1 cellular context compared by ENCODE assay signal in the genomic region with DNA sequence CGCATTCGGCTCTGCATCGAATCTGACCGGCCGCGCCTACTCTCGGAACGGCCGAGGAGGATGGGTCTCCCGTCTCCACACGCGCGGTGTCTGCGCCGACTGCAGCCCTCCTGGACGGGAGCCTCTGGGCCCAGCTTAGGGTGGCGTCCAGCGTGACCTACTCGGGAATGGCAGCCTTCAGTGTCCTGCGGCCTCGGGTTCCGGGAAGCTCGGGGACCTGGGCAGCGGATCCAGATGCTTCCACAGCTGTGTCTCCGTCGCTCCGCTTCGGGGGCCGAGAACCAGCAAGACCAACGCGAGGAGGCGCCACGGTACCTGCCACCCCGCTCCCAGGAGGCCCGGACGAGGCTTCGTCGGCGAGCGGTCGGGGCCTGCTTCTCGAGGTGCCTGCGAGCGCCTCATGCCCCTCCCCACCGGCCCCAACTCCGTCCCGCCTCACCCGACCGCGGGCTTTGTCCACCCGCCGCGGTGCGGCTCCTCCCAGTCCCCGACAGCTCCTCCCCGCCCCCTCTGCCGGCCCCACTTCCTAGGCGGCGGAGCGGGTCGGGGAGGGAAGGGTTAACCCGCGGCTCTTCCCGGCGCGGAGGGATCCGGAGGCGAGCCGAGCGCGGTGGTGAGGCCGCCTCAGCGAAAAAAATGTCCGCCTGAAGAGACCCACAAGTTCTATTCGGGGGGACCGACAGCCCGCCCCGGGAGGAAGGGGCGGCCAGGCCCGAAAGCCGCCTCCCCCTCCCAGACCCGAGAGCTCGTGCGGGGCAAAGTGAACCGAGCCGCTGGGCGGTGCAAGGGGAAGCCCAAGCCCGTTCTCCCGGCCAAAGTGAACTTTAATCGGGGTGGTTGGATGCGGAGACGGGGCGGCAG.
TF ChIP-seq lines count a peak whose summit lies in the region.

A gene (plus strand): TSS at position 599 of the 861 bp plus-strand sequence. CDS start 1,270 bp downstream, outside the sequence.

TF ChIP-seq in HepG2, 621 proteins besides CTCF, POLR2A, EP300 and RAD21 (continued from another document and continues in another):
- TF ChIP-seq NFRKB (IDR thresholded peaks at IDR 0.05) (peak; percentile 56; the same call in 1 of the 2 replicates), POLR2G (IDR thresholded peaks at IDR 0.05; ENCODE audit: low read depth, low read length) (peak; percentile 86), CBX2 (IDR thresholded peaks at IDR 0.05; ENCODE audit: low read depth, low read length) (no peak), CBX2 (CRISPR knock-in tag; IDR thresholded peaks at IDR 0.05; ENCODE audit: low read depth) (no peak), ZNF878 (CRISPR knock-in tag; IDR thresholded peaks at IDR 0.05) (no peak; the same call in 1 of the 2 replicates), IKZF1 (IDR thresholded peaks at IDR 0.05) (no peak), ATF7-NPFF (CRISPR knock-in tag; IDR thresholded peaks at IDR 0.05; ENCODE audit: low read depth) (peak; percentile 87), ZNF510 (CRISPR knock-in tag; IDR thresholded peaks at IDR 0.05; ENCODE audit: low read depth) (no peak), SMARCE1 (IDR thresholded peaks at IDR 0.05; ENCODE audit: borderline replicate concordance) (no peak), HOXD1 (CRISPR knock-in tag; IDR thresholded peaks at IDR 0.05) (peak; percentile 52; the same call in 1 of the 2 replicates), MIER3 (CRISPR knock-in tag; IDR thresholded peaks at IDR 0.05; ENCODE audit: borderline replicate concordance) (0 out of 2 replicates have a peak, but pooled peaks have one; percentile 61), AGO2 (optimal IDR thresholded peaks at IDR 0.05; ENCODE audit: low read depth, low read length) (peak; percentile 46), ZSCAN20 (CRISPR knock-in tag; IDR thresholded peaks at IDR 0.05; ENCODE audit: borderline replicate concordance) (no peak), TGIF2 (CRISPR knock-in tag; IDR thresholded peaks at IDR 0.05) (peak; percentile 89), ZNF790 (CRISPR knock-in tag; IDR thresholded peaks at IDR 0.05; ENCODE audit: borderline replicate concordance) (peak; percentile 58; the same call in 1 of the 2 replicates), MBD4 (IDR thresholded peaks at IDR 0.05; ENCODE audit: borderline replicate concordance, low read length) (no peak), ZBTB21 (CRISPR knock-in tag; IDR thresholded peaks at IDR 0.05) (no peak), CBX5 (CRISPR knock-in tag; IDR thresholded peaks at IDR 0.05; ENCODE audit: borderline replicate concordance) (peak; percentile 84; the same call in 1 of the 2 replicates), ZBTB38 (CRISPR knock-in tag; IDR thresholded peaks at IDR 0.05) (peak; percentile 96), SAFB2 (CRISPR knock-in tag; IDR thresholded peaks at IDR 0.05; ENCODE audit: borderline replicate concordance, low read depth) (peak; percentile 63; the same call in 1 of the 2 replicates), THAP11 (CRISPR knock-in tag; IDR thresholded peaks at IDR 0.05) (peak; percentile 82), ZNF232 (CRISPR knock-in tag; IDR thresholded peaks at IDR 0.05; ENCODE audit: borderline replicate concordance) (0 out of 2 replicates have a peak, but pooled peaks have one; percentile 36), REL (CRISPR knock-in tag; conservative IDR thresholded peaks at IDR 0.05) (0 out of 2 replicates have a peak, but pooled peaks have one; percentile 33), NFE2L2 (IDR thresholded peaks at IDR 0.05; ENCODE audit: low read length) (no peak), ZNF441 (CRISPR knock-in tag; IDR thresholded peaks at IDR 0.05; ENCODE audit: borderline replicate concordance) (peak; percentile 90), FOXA1 (IDR thresholded peaks at IDR 0.05) (no peak), FOXA1 (CRISPR knock-in tag; IDR thresholded peaks at IDR 0.05) (peak; percentile 5; the same call in 1 of the 2 replicates), SOX6 (IDR thresholded peaks at IDR 0.05) (no peak), SOX6 (CRISPR knock-in tag; IDR thresholded peaks at IDR 0.05) (peak; percentile 75; the same call in 1 of the 2 replicates), CCDC6 (CRISPR knock-in tag; IDR thresholded peaks at IDR 0.05) (peak; percentile 29; the same call in 1 of the 2 replicates), STAG1 (CRISPR knock-in tag; IDR thresholded peaks at IDR 0.05) (peak; percentile 54), HNF4G (IDR thresholded peaks at IDR 0.05; ENCODE audit: borderline replicate concordance, low read depth, low read length) (peak; percentile 44; the same call in 1 of the 2 replicates), HNF4G (CRISPR knock-in tag; IDR thresholded peaks at IDR 0.05; ENCODE audit: borderline replicate concordance, low read depth) (peak; percentile 46; the same call in 1 of the 2 replicates), CHCHD3 (CRISPR knock-in tag; IDR thresholded peaks at IDR 0.05) (no peak), KLF13 (CRISPR knock-in tag; IDR thresholded peaks at IDR 0.05) (0 out of 2 replicates have a peak, but pooled peaks have one; percentile 81), HIVEP1 (CRISPR knock-in tag; IDR thresholded peaks at IDR 0.05) (peak; percentile 91), ZNF446 (CRISPR knock-in tag; IDR thresholded peaks at IDR 0.05) (peak; percentile 87; the same call in 1 of the 2 replicates), PHF21A (CRISPR knock-in tag; IDR thresholded peaks at IDR 0.05) (peak; percentile 92), YEATS4 (CRISPR knock-in tag; IDR thresholded peaks at IDR 0.05; ENCODE audit: borderline replicate concordance) (peak; percentile 93), HNRNPL (IDR thresholded peaks at IDR 0.05; ENCODE audit: low read depth, low read length) (no peak), MIXL1 (CRISPR knock-in tag; IDR thresholded peaks at IDR 0.05) (peak; percentile 82; the same call in 1 of the 2 replicates), ZNF468 (CRISPR knock-in tag; IDR thresholded peaks at IDR 0.05) (0 out of 2 replicates have a peak, but pooled peaks have one; percentile 81), MYNN (CRISPR knock-in tag; IDR thresholded peaks at IDR 0.05; ENCODE audit: low read depth) (peak; percentile 43; the same call in 1 of the 2 replicates), ZFAT (CRISPR knock-in tag; conservative IDR thresholded peaks at IDR 0.05) (0 out of 2 replicates have a peak, but pooled peaks have one; percentile 35)
- TF ChIP-seq, protein P1, sequence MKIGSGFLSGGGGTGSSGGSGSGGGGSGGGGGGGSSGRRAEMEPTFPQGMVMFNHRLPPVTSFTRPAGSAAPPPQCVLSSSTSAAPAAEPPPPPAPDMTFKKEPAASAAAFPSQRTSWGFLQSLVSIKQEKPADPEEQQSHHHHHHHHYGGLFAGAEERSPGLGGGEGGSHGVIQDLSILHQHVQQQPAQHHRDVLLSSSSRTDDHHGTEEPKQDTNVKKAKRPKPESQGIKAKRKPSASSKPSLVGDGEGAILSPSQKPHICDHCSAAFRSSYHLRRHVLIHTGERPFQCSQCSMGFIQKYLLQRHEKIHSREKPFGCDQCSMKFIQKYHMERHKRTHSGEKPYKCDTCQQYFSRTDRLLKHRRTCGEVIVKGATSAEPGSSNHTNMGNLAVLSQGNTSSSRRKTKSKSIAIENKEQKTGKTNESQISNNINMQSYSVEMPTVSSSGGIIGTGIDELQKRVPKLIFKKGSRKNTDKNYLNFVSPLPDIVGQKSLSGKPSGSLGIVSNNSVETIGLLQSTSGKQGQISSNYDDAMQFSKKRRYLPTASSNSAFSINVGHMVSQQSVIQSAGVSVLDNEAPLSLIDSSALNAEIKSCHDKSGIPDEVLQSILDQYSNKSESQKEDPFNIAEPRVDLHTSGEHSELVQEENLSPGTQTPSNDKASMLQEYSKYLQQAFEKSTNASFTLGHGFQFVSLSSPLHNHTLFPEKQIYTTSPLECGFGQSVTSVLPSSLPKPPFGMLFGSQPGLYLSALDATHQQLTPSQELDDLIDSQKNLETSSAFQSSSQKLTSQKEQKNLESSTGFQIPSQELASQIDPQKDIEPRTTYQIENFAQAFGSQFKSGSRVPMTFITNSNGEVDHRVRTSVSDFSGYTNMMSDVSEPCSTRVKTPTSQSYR (CRISPR knock-in tag; IDR thresholded peaks at IDR 0.05; ENCODE audit: borderline replicate concordance) = peak; percentile 70; the same call in 1 of the 2 replicates
- TF ChIP-seq, protein P2, sequence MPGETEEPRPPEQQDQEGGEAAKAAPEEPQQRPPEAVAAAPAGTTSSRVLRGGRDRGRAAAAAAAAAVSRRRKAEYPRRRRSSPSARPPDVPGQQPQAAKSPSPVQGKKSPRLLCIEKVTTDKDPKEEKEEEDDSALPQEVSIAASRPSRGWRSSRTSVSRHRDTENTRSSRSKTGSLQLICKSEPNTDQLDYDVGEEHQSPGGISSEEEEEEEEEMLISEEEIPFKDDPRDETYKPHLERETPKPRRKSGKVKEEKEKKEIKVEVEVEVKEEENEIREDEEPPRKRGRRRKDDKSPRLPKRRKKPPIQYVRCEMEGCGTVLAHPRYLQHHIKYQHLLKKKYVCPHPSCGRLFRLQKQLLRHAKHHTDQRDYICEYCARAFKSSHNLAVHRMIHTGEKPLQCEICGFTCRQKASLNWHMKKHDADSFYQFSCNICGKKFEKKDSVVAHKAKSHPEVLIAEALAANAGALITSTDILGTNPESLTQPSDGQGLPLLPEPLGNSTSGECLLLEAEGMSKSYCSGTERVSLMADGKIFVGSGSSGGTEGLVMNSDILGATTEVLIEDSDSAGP (CRISPR knock-in tag; IDR thresholded peaks at IDR 0.05; ENCODE audit: borderline replicate concordance) = peak; percentile 93
- TF ChIP-seq, protein P3, sequence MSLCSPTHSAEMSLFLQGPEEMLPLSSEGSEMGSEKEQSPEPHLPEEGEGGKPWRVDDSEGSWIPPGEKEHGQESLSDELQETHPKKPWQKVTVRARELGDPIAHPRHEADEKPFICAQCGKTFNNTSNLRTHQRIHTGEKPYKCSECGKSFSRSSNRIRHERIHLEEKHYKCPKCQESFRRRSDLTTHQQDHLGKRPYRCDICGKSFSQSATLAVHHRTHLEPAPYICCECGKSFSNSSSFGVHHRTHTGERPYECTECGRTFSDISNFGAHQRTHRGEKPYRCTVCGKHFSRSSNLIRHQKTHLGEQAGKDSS (CRISPR knock-in tag; IDR thresholded peaks at IDR 0.05; ENCODE audit: borderline replicate concordance, low read depth) = peak; percentile 81
- TF ChIP-seq, protein P4, sequence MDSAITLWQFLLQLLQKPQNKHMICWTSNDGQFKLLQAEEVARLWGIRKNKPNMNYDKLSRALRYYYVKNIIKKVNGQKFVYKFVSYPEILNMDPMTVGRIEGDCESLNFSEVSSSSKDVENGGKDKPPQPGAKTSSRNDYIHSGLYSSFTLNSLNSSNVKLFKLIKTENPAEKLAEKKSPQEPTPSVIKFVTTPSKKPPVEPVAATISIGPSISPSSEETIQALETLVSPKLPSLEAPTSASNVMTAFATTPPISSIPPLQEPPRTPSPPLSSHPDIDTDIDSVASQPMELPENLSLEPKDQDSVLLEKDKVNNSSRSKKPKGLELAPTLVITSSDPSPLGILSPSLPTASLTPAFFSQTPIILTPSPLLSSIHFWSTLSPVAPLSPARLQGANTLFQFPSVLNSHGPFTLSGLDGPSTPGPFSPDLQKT (CRISPR knock-in tag; IDR thresholded peaks at IDR 0.05; ENCODE audit: borderline replicate concordance) = no peak
- TF ChIP-seq, protein P5, sequence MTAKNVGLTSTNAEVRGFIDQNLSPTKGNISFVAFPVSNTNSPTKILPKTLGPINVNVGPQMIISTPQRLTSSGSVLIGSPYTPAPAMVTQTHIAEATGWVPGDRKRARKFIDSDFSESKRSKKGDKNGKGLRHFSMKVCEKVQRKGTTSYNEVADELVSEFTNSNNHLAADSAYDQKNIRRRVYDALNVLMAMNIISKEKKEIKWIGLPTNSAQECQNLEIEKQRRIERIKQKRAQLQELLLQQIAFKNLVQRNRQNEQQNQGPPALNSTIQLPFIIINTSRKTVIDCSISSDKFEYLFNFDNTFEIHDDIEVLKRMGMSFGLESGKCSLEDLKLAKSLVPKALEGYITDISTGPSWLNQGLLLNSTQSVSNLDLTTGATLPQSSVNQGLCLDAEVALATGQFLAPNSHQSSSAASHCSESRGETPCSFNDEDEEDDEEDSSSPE (CRISPR knock-in tag; IDR thresholded peaks at IDR 0.05) = peak; percentile 83
- TF ChIP-seq, protein P6, sequence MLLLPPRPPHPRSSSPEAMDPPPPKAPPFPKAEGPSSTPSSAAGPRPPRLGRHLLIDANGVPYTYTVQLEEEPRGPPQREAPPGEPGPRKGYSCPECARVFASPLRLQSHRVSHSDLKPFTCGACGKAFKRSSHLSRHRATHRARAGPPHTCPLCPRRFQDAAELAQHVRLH (CRISPR knock-in tag; IDR thresholded peaks at IDR 0.05; ENCODE audit: borderline replicate concordance, low read depth) = peak; percentile 94
- TF ChIP-seq, protein P7, sequence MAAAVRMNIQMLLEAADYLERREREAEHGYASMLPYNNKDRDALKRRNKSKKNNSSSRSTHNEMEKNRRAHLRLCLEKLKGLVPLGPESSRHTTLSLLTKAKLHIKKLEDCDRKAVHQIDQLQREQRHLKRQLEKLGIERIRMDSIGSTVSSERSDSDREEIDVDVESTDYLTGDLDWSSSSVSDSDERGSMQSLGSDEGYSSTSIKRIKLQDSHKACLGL (CRISPR knock-in tag; IDR thresholded peaks at IDR 0.05) = no peak
- TF ChIP-seq, protein P8, sequence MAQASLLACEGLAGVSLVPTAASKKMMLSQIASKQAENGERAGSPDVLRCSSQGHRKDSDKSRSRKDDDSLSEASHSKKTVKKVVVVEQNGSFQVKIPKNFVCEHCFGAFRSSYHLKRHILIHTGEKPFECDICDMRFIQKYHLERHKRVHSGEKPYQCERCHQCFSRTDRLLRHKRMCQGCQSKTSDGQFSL (CRISPR knock-in tag; IDR thresholded peaks at IDR 0.05) = peak; percentile 76; the same call in 1 of the 2 replicates
- TF ChIP-seq, protein P9, sequence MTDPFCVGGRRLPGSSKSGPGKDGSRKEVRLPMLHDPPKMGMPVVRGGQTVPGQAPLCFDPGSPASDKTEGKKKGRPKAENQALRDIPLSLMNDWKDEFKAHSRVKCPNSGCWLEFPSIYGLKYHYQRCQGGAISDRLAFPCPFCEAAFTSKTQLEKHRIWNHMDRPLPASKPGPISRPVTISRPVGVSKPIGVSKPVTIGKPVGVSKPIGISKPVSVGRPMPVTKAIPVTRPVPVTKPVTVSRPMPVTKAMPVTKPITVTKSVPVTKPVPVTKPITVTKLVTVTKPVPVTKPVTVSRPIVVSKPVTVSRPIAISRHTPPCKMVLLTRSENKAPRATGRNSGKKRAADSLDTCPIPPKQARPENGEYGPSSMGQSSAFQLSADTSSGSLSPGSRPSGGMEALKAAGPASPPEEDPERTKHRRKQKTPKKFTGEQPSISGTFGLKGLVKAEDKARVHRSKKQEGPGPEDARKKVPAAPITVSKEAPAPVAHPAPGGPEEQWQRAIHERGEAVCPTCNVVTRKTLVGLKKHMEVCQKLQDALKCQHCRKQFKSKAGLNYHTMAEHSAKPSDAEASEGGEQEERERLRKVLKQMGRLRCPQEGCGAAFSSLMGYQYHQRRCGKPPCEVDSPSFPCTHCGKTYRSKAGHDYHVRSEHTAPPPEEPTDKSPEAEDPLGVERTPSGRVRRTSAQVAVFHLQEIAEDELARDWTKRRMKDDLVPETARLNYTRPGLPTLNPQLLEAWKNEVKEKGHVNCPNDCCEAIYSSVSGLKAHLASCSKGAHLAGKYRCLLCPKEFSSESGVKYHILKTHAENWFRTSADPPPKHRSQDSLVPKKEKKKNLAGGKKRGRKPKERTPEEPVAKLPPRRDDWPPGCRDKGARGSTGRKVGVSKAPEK (CRISPR knock-in tag; IDR thresholded peaks at IDR 0.05; ENCODE audit: borderline replicate concordance) = no peak
- TF ChIP-seq, protein P10, sequence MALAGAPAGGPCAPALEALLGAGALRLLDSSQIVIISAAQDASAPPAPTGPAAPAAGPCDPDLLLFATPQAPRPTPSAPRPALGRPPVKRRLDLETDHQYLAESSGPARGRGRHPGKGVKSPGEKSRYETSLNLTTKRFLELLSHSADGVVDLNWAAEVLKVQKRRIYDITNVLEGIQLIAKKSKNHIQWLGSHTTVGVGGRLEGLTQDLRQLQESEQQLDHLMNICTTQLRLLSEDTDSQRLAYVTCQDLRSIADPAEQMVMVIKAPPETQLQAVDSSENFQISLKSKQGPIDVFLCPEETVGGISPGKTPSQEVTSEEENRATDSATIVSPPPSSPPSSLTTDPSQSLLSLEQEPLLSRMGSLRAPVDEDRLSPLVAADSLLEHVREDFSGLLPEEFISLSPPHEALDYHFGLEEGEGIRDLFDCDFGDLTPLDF (CRISPR knock-in tag; IDR thresholded peaks at IDR 0.05) = peak; percentile 79
